ENCODE assay signal across 18 cellular contexts in genomic region chr9:28678097-28678496, GRCh38.
"Had no signal": no experiment of that assay in that cellular context is flagged by ENCODE, and none has a peak within 500 bp of the region (broad histone marks: within the 10 kb centered on the region; RNA-seq: fewer than 3 reads in every experiment).

No MANE protein-coding gene starts in this region.

- H3K27me3 ChIP-seq: body of pancreas, spleen, upper lobe of right lung had no signal

- H3K4me1 ChIP-seq: body of pancreas, lower lobe of right lung, spleen, upper lobe of right lung had no signal

- H3K27ac ChIP-seq: body of pancreas, coronary artery, lower lobe of right lung, spleen, upper lobe of right lung, VCaP had no signal

- H3K36me3 ChIP-seq: lower lobe of right lung, spleen, upper lobe of right lung had no signal

- H3K9me3 ChIP-seq: body of pancreas, lower lobe of right lung, spleen, upper lobe of right lung had no signal

- FAIRE-seq: endothelial cell of umbilical vein had no signal

- H3K9me3 Mint-ChIP-seq: activated CD4-positive, alpha-beta memory T cell treated with anti-CD3 and anti-CD28 coated beads, Interleukin-2, amount 10 ng/mL, durations not matched to agents 7 days and 5 days; activated naive CD4-positive, alpha-beta T cell treated with anti-CD3 and anti-CD28 coated beads, Interleukin-2, amount 50 U/mL, for 24 hours; neural crest cell had no signal

- H3K27ac Mint-ChIP-seq: activated CD4-positive, alpha-beta memory T cell treated with anti-CD3 and anti-CD28 coated beads, Interleukin-2, amount 10 ng/mL, durations not matched to agents 7 days and 5 days; activated naive CD4-positive, alpha-beta T cell treated with anti-CD3 and anti-CD28 coated beads, Interleukin-2, amount 50 U/mL, for 24 hours; activated T-cell treated with anti-CD3 and anti-CD28 coated beads, Interleukin-2, amount 50 U/mL, for 24 hours; stimulated activated naive CD8-positive, alpha-beta T cell treated with anti-CD3 and anti-CD28 coated beads, Interleukin-15, Interleukin-2, amounts not matched to agents 100 ng/mL and 50 ng/mL, for 24 hours had no signal

- H3K36me3 Mint-ChIP-seq: activated naive CD4-positive, alpha-beta T cell treated with anti-CD3 and anti-CD28 coated beads, Interleukin-2, amount 50 U/mL, for 24 hours had no signal

- H3K4me3 ChIP-seq: body of pancreas, coronary artery, lower lobe of right lung, spleen, upper lobe of right lung had no signal

- DNase-seq: activated CD4-positive, alpha-beta memory T cell treated with anti-CD3 and anti-CD28 coated beads, Interleukin-2, amount 10 ng/mL, durations not matched to agents 7 days and 5 days; activated CD4-positive, alpha-beta T cell treated with anti-CD3 and anti-CD28 coated beads for 4 hours; activated effector memory CD4-positive, alpha-beta T cell treated with Interleukin-2 at 50 U/mL for 16 hours; activated T-cell treated with anti-CD3 and anti-CD28 coated beads, Interleukin-2, amount 50 U/mL, for 24 hours; body of pancreas; foreskin fibroblast; glutamatergic neuron; left colon; lower lobe of right lung; spleen; upper lobe of right lung had no signal

- ATAC-seq: body of pancreas, left colon, lower lobe of right lung, sciatic nerve, upper lobe of right lung had no signal
